In the genomic region with DNA sequence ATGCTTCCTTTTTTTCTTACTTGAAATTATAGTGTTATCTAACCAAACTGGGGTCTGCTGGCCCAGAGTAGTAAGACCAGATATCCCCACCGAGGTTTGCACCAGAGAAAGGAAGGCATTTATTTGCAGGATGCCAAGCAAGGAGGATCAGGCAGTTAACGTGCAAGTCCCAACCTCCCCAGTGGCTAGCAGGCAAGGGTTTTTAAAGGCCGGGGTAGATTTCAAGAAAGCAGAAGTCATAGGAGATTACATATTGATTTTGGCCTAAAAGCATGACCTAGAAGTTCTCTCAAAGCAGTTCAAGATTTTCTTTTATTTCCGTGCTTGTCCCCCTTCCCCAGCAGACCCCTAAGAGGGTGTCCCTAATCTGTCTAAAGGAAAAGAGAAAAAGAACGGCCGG, we compare ENCODE assay signal across 1 cellular context.
TF ChIP-seq lines count a peak whose summit lies in the region.

No MANE protein-coding gene starts in this region.

TF ChIP-seq in K562, 482 proteins besides CTCF, POLR2A, EP300 and RAD21 (continued from another document):
- TF ChIP-seq, protein P1, sequence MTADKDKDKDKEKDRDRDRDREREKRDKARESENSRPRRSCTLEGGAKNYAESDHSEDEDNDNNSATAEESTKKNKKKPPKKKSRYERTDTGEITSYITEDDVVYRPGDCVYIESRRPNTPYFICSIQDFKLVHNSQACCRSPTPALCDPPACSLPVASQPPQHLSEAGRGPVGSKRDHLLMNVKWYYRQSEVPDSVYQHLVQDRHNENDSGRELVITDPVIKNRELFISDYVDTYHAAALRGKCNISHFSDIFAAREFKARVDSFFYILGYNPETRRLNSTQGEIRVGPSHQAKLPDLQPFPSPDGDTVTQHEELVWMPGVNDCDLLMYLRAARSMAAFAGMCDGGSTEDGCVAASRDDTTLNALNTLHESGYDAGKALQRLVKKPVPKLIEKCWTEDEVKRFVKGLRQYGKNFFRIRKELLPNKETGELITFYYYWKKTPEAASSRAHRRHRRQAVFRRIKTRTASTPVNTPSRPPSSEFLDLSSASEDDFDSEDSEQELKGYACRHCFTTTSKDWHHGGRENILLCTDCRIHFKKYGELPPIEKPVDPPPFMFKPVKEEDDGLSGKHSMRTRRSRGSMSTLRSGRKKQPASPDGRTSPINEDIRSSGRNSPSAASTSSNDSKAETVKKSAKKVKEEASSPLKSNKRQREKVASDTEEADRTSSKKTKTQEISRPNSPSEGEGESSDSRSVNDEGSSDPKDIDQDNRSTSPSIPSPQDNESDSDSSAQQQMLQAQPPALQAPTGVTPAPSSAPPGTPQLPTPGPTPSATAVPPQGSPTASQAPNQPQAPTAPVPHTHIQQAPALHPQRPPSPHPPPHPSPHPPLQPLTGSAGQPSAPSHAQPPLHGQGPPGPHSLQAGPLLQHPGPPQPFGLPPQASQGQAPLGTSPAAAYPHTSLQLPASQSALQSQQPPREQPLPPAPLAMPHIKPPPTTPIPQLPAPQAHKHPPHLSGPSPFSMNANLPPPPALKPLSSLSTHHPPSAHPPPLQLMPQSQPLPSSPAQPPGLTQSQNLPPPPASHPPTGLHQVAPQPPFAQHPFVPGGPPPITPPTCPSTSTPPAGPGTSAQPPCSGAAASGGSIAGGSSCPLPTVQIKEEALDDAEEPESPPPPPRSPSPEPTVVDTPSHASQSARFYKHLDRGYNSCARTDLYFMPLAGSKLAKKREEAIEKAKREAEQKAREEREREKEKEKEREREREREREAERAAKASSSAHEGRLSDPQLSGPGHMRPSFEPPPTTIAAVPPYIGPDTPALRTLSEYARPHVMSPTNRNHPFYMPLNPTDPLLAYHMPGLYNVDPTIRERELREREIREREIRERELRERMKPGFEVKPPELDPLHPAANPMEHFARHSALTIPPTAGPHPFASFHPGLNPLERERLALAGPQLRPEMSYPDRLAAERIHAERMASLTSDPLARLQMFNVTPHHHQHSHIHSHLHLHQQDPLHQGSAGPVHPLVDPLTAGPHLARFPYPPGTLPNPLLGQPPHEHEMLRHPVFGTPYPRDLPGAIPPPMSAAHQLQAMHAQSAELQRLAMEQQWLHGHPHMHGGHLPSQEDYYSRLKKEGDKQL (CRISPR knock-in tag; IDR thresholded peaks at IDR 0.05; ENCODE audit: borderline replicate concordance), result no peak
